Comparison of ENCODE assay signal across 23 cellular contexts in the genomic region with DNA sequence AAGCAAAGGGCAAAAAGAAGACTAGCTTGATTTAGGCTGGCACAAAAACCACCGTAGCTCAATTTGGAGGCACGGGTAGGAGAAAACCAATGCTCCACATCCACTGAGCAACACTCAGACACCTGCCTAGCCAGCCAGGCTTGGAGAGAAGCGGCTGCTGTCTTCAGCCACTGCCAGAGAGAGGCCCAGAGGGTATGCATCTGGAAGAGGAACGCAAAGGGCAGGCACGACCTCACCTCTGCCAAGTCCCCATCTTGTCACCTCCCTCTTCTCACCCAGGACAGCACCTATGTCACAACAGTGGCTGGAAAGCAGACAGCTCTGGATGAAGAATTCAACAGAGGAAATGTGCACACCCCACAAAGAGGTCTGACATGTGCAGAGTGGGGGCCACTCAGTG.
"Had no signal": no experiment of that assay in that cellular context is flagged by ENCODE, and none has a peak within 500 bp of the region (broad histone marks: within the 10 kb centered on the region; RNA-seq: fewer than 3 reads in every experiment).

No MANE protein-coding gene starts in this region.

- H3K4me3 ChIP-seq: ascending aorta, body of pancreas, SJCRH30 had no signal

- H3K27ac ChIP-seq: ascending aorta, body of pancreas, SJCRH30 had no signal

- H3K4me1 ChIP-seq: SJCRH30 had no signal

- H3K36me3 ChIP-seq: ascending aorta, SJCRH30 had no signal

- H3K27me3 ChIP-seq: ascending aorta, body of pancreas, SJCRH30 had no signal

- H3K9me3 ChIP-seq: ascending aorta, body of pancreas, SJCRH30, SK-N-SH had no signal

- DNase-seq: activated CD4-positive, alpha-beta memory T cell treated with anti-CD3 and anti-CD28 coated beads for 36 hours; activated CD4-positive, alpha-beta T cell treated with anti-CD3 and anti-CD28 coated beads, Interleukin-2, amount 10 ng/mL, durations not matched to agents 7 days and 5 days; activated CD4-positive, CD25-positive, alpha-beta regulatory T cell; activated naive CD4-positive, alpha-beta T cell; activated T-cell treated with anti-CD3 and anti-CD28 coated beads, Interleukin-2, amount 50 U/mL, for 72 hours; amniotic stem cell; body of pancreas; NCI-H1048; NCI-H1417; NCI-H1694; NCI-H2029; NCI-H2107; NCI-H345; NCI-H510A; NCI-H69; NK-92 treated with Interleukin-12 subunit alpha and Interleukin-12 subunit beta, amount 100 ng/mL, for 24 hours; OCI-M1; Right ventricle myocardium superior; RPMI8226; SJCRH30; SK-N-SH; T-helper 1 cell had no signal
